20 cellular contexts compared by ENCODE assay signal in genomic region chr1:22854688-22855565, GRCh38.
DNase-seq lines count a peak whose midpoint lies in the region; ATAC-seq and TF ChIP-seq lines count a peak whose summit lies in the region.
"Had no signal": no experiment of that assay in that cellular context is flagged by ENCODE, and none has a peak within 500 bp of the region (broad histone marks: within the 10 kb centered on the region; RNA-seq: fewer than 3 reads in every experiment).

No MANE protein-coding gene starts in this region.

- no peaks in the 10 kb centered on the region for H3F3A ChIP-seq in Loucy (ENCODE audit: low read depth)

- H3K27me3 ChIP-seq in GM06990 (replicated peaks; ENCODE audit: control insufficient read depth, insufficient read depth, low read length) (no peaks in the 10 kb centered on the region; the same call in 1 of the 2 replicates), Loucy (ENCODE audit: insufficient read depth, low read length, poor library complexity, severe bottlenecking) (no peaks in the 10 kb centered on the region), layer of hippocampus (ENCODE audit: control insufficient read depth, insufficient read depth, low read length) (no peaks in the 10 kb centered on the region), upper lobe of right lung (no peaks in the 10 kb centered on the region)
- H3K27me3 ChIP-seq: suprapubic skin had no signal

- H3K27ac ChIP-seq in layer of hippocampus (ENCODE audit: low read depth, low read length): peak overlapping the region; percentile 6
- no peak overlapping the region for H3K27ac ChIP-seq in upper lobe of right lung
- H3K27ac ChIP-seq: parathyroid adenoma, SK-N-MC, spleen, suprapubic skin, VCaP had no signal

- H3K9ac ChIP-seq in Loucy (ENCODE audit: low read depth, low read length, poor library complexity, severe bottlenecking): no peak overlapping the region
- H3K9ac ChIP-seq: parathyroid adenoma had no signal

- no peaks in the 10 kb centered on the region for H4K20me1 ChIP-seq in Loucy (ENCODE audit: insufficient read depth, low read length, poor library complexity, severe bottlenecking)

- H3K36me3 ChIP-seq in GM06990 (ENCODE audit: control insufficient read depth, insufficient read depth, low read length): no peaks in the 10 kb centered on the region
- no peaks in the 10 kb centered on the region for H3K36me3 ChIP-seq in Loucy (ENCODE audit: insufficient read depth, low read length)
- H3K36me3 ChIP-seq in upper lobe of right lung: no peaks in the 10 kb centered on the region
- H3K36me3 ChIP-seq: HAP-1, spleen, suprapubic skin had no signal

- H3K36me3 Mint-ChIP-seq in activated naive CD4-positive, alpha-beta T cell treated with anti-CD3 and anti-CD28 coated beads for 36 hours (ENCODE audit: low read depth): no peaks in the 10 kb centered on the region

- intact Hi-C loops in activated naive CD4-positive, alpha-beta T cell treated with anti-CD3 and anti-CD28 coated beads for 36 hours (cut with micrococcal nuclease): no loop called here
- intact Hi-C loops in upper lobe of right lung (cut with DNase I): no loop called here

- H3K4me2 ChIP-seq in Loucy (ENCODE audit: low read depth, low read length, poor library complexity, severe bottlenecking): no peak overlapping the region

- peak; percentile 61 for ATAC-seq in GM19351 (IDR thresholded peaks at IDR 0.05; ENCODE audit: unreplicated experiment)
- no peak for ATAC-seq in HG03095 (IDR thresholded peaks at IDR 0.05; ENCODE audit: unreplicated experiment)
- ATAC-seq in upper lobe of right lung: no peak

- H3K27ac Mint-ChIP-seq in activated naive CD4-positive, alpha-beta T cell treated with anti-CD3 and anti-CD28 coated beads for 36 hours: no peak overlapping the region

- DNase-seq in GM06990 (ENCODE audit: extremely low read depth, insufficient read length) (peak; percentile 36), middle frontal gyrus (ENCODE audit: extremely low spot score, low spot score) (no peak), upper lobe of right lung (no peak)
- DNase-seq in activated naive CD4-positive, alpha-beta T cell treated with anti-CD3 and anti-CD28 coated beads for 36 hours: no peak
- DNase-seq: ACHN; activated naive CD4-positive, alpha-beta T cell treated with anti-CD3 and anti-CD28 coated beads, Interleukin-2, amount 50 U/mL, for 16 hours; COR-L47; mesenchymal stem cell; MV-4-11; NCI-H2227 treated with DMSO at 0.1 percent for 48 hours; spleen had no signal

- no peaks in the 10 kb centered on the region for H3K9me3 Mint-ChIP-seq in activated naive CD4-positive, alpha-beta T cell treated with anti-CD3 and anti-CD28 coated beads for 36 hours

- H3K4me1 Mint-ChIP-seq in activated naive CD4-positive, alpha-beta T cell treated with anti-CD3 and anti-CD28 coated beads for 36 hours (ENCODE audit: low read depth): no peaks in the 10 kb centered on the region

- CTCF ChIA-PET in activated naive CD4-positive, alpha-beta T cell treated with anti-CD3 and anti-CD28 coated beads for 36 hours (lab: Charles Lee): no interaction called here

- peak overlapping the region; percentile 38; the same call in 1 of the 2 replicates for H2AFZ ChIP-seq in Loucy (ENCODE audit: low read length)
- H2AFZ ChIP-seq: parathyroid adenoma had no signal

- H3K9me2 ChIP-seq in Loucy (replicated peaks; ENCODE audit: low read depth, low read length): no peaks in the 10 kb centered on the region

- H3K79me2 ChIP-seq in Loucy (ENCODE audit: insufficient read depth, low read length): no peaks in the 10 kb centered on the region
- H3K79me2 ChIP-seq: parathyroid adenoma had no signal

- no peaks in the 10 kb centered on the region for H3K27me3 Mint-ChIP-seq in activated naive CD4-positive, alpha-beta T cell treated with anti-CD3 and anti-CD28 coated beads for 36 hours (ENCODE audit: low read depth)

- TF ChIP-seq CTCF in GM06990 (IDR thresholded peaks at IDR 0.05; ENCODE audit: insufficient read depth, low read length, poor library complexity, severe bottlenecking): no peak
- TF ChIP-seq CTCF in Loucy (conservative IDR thresholded peaks at IDR 0.05; ENCODE audit: low read length): no peak
- no peak for TF ChIP-seq CTCF in upper lobe of right lung (IDR thresholded peaks at IDR 0.05)

- H3K9me3 ChIP-seq in Loucy (ENCODE audit: insufficient read depth, low read depth, low read length): no peaks in the 10 kb centered on the region
- no peaks in the 10 kb centered on the region for H3K9me3 ChIP-seq in upper lobe of right lung
- H3K9me3 ChIP-seq: HAP-1, spleen, suprapubic skin had no signal

- H3K4me3 ChIP-seq in GM06990 (replicated peaks; ENCODE audit: low read depth, low read length): no peak overlapping the region
- no peak overlapping the region for H3K4me3 ChIP-seq in Loucy (ENCODE audit: low read length, poor library complexity, severe bottlenecking)
- no peak overlapping the region for H3K4me3 ChIP-seq in upper lobe of right lung
- H3K4me3 ChIP-seq: HAP-1, SK-N-MC, spleen, suprapubic skin had no signal

- H3K4me1 ChIP-seq in Loucy (ENCODE audit: insufficient read depth, low read length, poor library complexity, severe bottlenecking): no peaks in the 10 kb centered on the region
- no peaks in the 10 kb centered on the region for H3K4me1 ChIP-seq in upper lobe of right lung
- H3K4me1 ChIP-seq: HAP-1, parathyroid adenoma had no signal

- H3K4me3 Mint-ChIP-seq in activated naive CD4-positive, alpha-beta T cell treated with anti-CD3 and anti-CD28 coated beads for 36 hours: no peak overlapping the region
